8 cellular contexts compared by ENCODE assay signal in the genomic region with DNA sequence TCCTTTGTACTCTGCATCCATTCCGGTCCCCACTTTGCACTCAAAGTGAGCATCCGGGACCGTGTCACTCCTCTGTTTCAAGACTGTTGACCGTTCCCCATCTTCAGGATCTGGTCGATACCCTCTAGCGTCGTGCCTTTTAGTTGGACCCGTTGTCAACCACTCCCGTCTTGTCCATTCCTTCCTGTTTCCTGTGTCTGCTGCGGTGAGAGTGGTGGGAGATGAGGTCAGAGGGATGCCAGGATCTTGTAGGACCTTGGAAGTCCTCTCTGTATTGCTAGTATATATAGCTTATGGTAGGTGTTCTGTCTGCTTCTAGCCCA. TPM values are rescaled to one million over a fixed set of nuclear protein-coding genes. Genes with fewer than 3 reads are reported as not detected.
DNase-seq lines count a peak whose midpoint lies in the region; ATAC-seq and TF ChIP-seq lines count a peak whose summit lies in the region.

No MANE protein-coding gene starts in this region.

- peak overlapping the region; percentile 68 for H2AFZ ChIP-seq in neuron (ENCODE audit: low read depth, low read length)

- peak overlapping the region; percentile 83 for H3K9ac ChIP-seq in SK-N-MC (ENCODE audit: insufficient read length)

- H3K27me3 ChIP-seq in esophagus muscularis mucosa (no peaks in the 10 kb centered on the region), neuron (ENCODE audit: insufficient read depth, low read length) (no peaks in the 10 kb centered on the region)

- WGBS in esophagus muscularis mucosa, result under 1% methylated on average over 10 of the region's 10 CpGs

- intact Hi-C loops in esophagus muscularis mucosa (cut with DNase I), result loop anchor here (5.0 to 10.0 kb wide), 2 partner anchors 89 to 161 kb away; partner anchors contain the start of genes FANCD2 and PRRT3

- H3K27ac ChIP-seq in SK-N-MC, result no peak overlapping the region
- H3K27ac ChIP-seq in esophagus muscularis mucosa (replicated peaks in 1 of 4), result peak overlapping the region; percentile 83 to 89 (median 86)

- TF ChIP-seq EP300 in esophagus muscularis mucosa (IDR thresholded peaks at IDR 0.05), result no peak

- no peak for TF ChIP-seq POLR2A in esophagus muscularis mucosa (IDR thresholded peaks at IDR 0.05; ENCODE audit: low read depth)

- ATAC-seq in HG02759 (IDR thresholded peaks at IDR 0.05; ENCODE audit: unreplicated experiment), result peak; percentile 10

- peaks cover 25 to 50% (median 39%) of the 10 kb centered on the region in 4 donors for H3K4me1 ChIP-seq in esophagus muscularis mucosa
- H3K4me1 ChIP-seq in neuron (ENCODE audit: insufficient read depth, low read length), result peaks cover 9% of the 10 kb centered on the region

- H3K9me3 ChIP-seq in SK-N-MC (ENCODE audit: low read depth, low read length), result no peaks in the 10 kb centered on the region
- no peaks in the 10 kb centered on the region for H3K9me3 ChIP-seq in esophagus muscularis mucosa
- H3K9me3 ChIP-seq in neuron (ENCODE audit: low read length), result no peaks in the 10 kb centered on the region

- H3K4me3 ChIP-seq in SK-N-MC (peak overlapping the region; percentile 86), esophagus muscularis mucosa (peak overlapping the region; percentile 84 to 89 (median 88)), neuron (ENCODE audit: low read length) (peak overlapping the region; percentile 74)

- H3K36me3 ChIP-seq in SK-N-MC (ENCODE audit: insufficient read depth, low read length), result no peaks in the 10 kb centered on the region
- peaks cover 0 to 26% (median 0%) of the 10 kb centered on the region in 4 donors for H3K36me3 ChIP-seq in esophagus muscularis mucosa
- H3K36me3 ChIP-seq in neuron (ENCODE audit: insufficient read depth, low read length), result peaks cover 5% of the 10 kb centered on the region

- no peak for TF ChIP-seq CTCF in esophagus muscularis mucosa (IDR thresholded peaks at IDR 0.05)

- DNase-seq in ELR (ENCODE audit: low read depth) (peak; percentile 80), SK-N-MC (ENCODE audit: low read depth, low spot score) (no peak), esophagus muscularis mucosa (ENCODE audit: extremely low spot score) (no peak), NCI-H345 treated with DMSO at 0.1 percent for 48 hours (lab: John Stamatoyannopoulos, UW; ENCODE audit: unreplicated experiment) (no peak), NCI-H2227 (lab: John Stamatoyannopoulos, UW; ENCODE audit: unreplicated experiment) (no peak)
- no peak for DNase-seq in stimulated activated CD4-positive, alpha-beta T cell treated with anti-CD3 and anti-CD28 coated beads, Interleukin-4, amount 100 ng/mL, for 4 hours

RNA-seq across cellular contexts. Expression of gene BRK1, which starts 0.6 kb away (rescaled TPM):
- 100 to 1,000 TPM; 107 to 148 (median 142) TPM for total RNA-seq in esophagus muscularis mucosa

RNA-seq across cellular contexts. Expression of gene FANCD2OS, which starts 8.0 kb away (rescaled TPM):
- not detected for total RNA-seq in esophagus muscularis mucosa

RNA-seq across cellular contexts. Expression of gene VHL, which starts 25.5 kb away (rescaled TPM):
- total RNA-seq in esophagus muscularis mucosa, result 10 to 100 TPM; 17.6 to 29.5 (median 22.2) TPM

RNA-seq across cellular contexts. Expression of gene IRAK2, which starts 48.6 kb away (rescaled TPM):
- total RNA-seq in esophagus muscularis mucosa, result 1 to 10 TPM; 2.5 to 3.2 (median 2.8) TPM
